ENCODE assay signal across 9 cellular contexts in the genomic region with DNA sequence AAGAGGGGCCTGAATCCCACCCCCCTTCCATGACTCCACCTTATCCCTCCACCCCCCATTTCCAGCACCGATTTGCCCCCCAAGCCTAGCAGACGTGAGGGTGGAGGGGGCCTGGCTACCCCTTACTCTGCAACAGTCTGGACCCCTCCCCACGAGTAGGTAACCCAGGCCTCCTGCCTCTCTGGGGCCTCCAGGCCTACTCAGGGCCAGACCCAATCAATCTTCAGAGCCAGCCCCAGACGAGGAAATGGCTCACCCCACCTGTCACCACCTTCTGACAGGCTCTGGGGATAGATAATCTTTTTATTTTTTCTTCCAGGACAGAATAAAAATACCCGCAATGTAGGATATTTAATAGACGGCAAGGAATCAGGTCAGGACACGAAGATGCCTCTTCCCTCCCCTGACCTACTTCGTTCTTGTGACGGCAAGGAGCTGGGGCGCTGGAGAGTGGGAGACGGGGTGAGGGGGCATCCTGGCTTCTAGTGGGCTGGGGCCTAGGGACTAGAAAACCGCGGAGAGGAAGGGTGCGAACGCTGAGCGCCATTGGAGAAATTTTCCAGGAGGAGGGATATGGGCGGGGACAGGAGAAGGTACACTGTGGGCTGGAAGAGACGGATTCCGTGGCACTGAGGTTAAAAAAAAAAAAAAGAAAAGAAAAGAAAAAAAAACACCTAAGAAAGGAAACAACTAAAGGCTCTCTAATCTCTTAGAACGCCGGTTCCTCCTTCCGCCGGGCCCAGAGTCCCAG. TPM values are rescaled to one million over a fixed set of nuclear protein-coding genes. Genes with fewer than 3 reads are reported as not detected.
DNase-seq lines count a peak whose midpoint lies in the region; ATAC-seq and TF ChIP-seq lines count a peak whose summit lies in the region.
"Had no signal": no experiment of that assay in that cellular context is flagged by ENCODE, and none has a peak within 500 bp of the region (broad histone marks: within the 10 kb centered on the region; RNA-seq: fewer than 3 reads in every experiment).

No MANE protein-coding gene starts in this region.

- H3K9me3 ChIP-seq in breast epithelium: no peaks in the 10 kb centered on the region
- no peaks in the 10 kb centered on the region for H3K9me3 ChIP-seq in stomach

- no peaks in the 10 kb centered on the region for H3K36me3 ChIP-seq in breast epithelium
- H3K36me3 ChIP-seq in stomach: no peaks in the 10 kb centered on the region

- TF ChIP-seq POLR2A in breast epithelium (IDR thresholded peaks at IDR 0.05) (no peak), stomach (IDR thresholded peaks at IDR 0.05) (no peak)

- POLR2A ChIA-PET in GM10248 (lab: Yijun Ruan, JAX): interaction anchor here (0.7 to 1.2 kb wide), 4 partner anchors 54 to 578 kb away, joined by 3 to 4 read pairs (median 3); a partner anchor contains a TSS

- ATAC-seq in HG03159 (IDR thresholded peaks at IDR 0.05; ENCODE audit: unreplicated experiment): no peak

- H3K27me3 ChIP-seq in breast epithelium (no peaks in the 10 kb centered on the region), stomach (peaks cover 0 to 33% (median 23%) of the 10 kb centered on the region in 3 donors)

- H3K27ac ChIP-seq in breast epithelium: peak overlapping the region; percentile 96 to 99
- peak overlapping the region; percentile 31 to 96 (median 90) for H3K27ac ChIP-seq in stomach

- CTCF ChIA-PET in GM10248 (lab: Yijun Ruan, JAX): interaction anchor here (0.6 to 4.6 kb wide), 40 partner anchors 9 to 475 kb away, joined by 3 to 143 read pairs (median 5); a partner anchor contains a TSS

- DNase-seq in DMS114 treated with DMSO at 0.1 percent for 48 hours (lab: John Stamatoyannopoulos, UW; ENCODE audit: unreplicated experiment) (peak; percentile 40), NCI-H748 treated with DMSO at 0.1 percent for 48 hours (lab: John Stamatoyannopoulos, UW) (peak; percentile 62), breast epithelium (ENCODE audit: low spot score in 2 of 2) (no peak), left kidney (ENCODE audit: low read depth, low spot score) (peak; percentile 65), stomach (no peak), AML-193 (lab: John Stamatoyannopoulos, UW) (no peak), GM10248 (ENCODE audit: extremely low spot score) (no peak)

- no peak for TF ChIP-seq EP300 in stomach (IDR thresholded peaks at IDR 0.05)

- intact Hi-C loops in breast epithelium (cut with DNase I; ENCODE audit: low total_unique reads): loop anchor here (5.0 kb wide), 1 partner anchor 170 kb away; no protein-coding TSS in a partner anchor
- intact Hi-C loops in stomach (cut with DNase I; ENCODE audit: low total_unique reads): loop anchor here (5.0 kb wide), 2 partner anchors 80 to 170 kb away; no protein-coding TSS in a partner anchor

- WGBS in stomach, 5 donors: 7 to 10% (median 8%) methylated on average over 23 of the region's 23 CpGs

- H3K4me3 ChIP-seq in breast epithelium: peak overlapping the region; percentile 77 to 96 (median 88)
- peak overlapping the region; percentile 58 to 96 (median 66) for H3K4me3 ChIP-seq in stomach

- TF ChIP-seq CTCF in breast epithelium (IDR thresholded peaks at IDR 0.05) (no peak), stomach (IDR thresholded peaks at IDR 0.05) (no peak), GM10248 (IDR thresholded peaks at IDR 0.05; ENCODE audit: control extremely low read depth, extremely low read depth, low read depth, missing control alignments) (no peak)

- H3K4me1 ChIP-seq in breast epithelium (peaks cover 0 to 4% of the 10 kb centered on the region in 2 donors), stomach (peaks cover 21 to 42% (median 32%) of the 10 kb centered on the region in 4 donors)

RNA-seq across cellular contexts. Expression of a gene that starts 0.9 kb away (rescaled TPM):
- total RNA-seq in breast epithelium (10 to 100 TPM; 11.8 to 37.7 (median 23.1) TPM), stomach (10 to 100 TPM in 2 of 5 donors, 1 to 10 TPM in 2, under 1 TPM in 1; 0.58 to 77.2 (median 8.4) TPM)
- 1 to 10 TPM; 1.7 to 4.6 (median 2.1) TPM for polyA plus RNA-seq in stomach

RNA-seq across cellular contexts. Expression of a gene that starts 13.7 kb away (rescaled TPM):
- not detected for total RNA-seq in breast epithelium
- total RNA-seq in stomach: not detected
- not detected for polyA plus RNA-seq in stomach
- total RNA-seq: left cardiac atrium had no signal

RNA-seq across cellular contexts. Expression of a gene that starts 45.2 kb away (rescaled TPM):
- 10 to 100 TPM; 12.8 to 21.2 (median 13.9) TPM for total RNA-seq in breast epithelium
- 10 to 100 TPM in 2 of 5 donors, 1 to 10 TPM in 3; 4.2 to 57.2 (median 8.9) TPM for total RNA-seq in stomach
- 1 to 10 TPM; 2.4 to 2.7 (median 2.7) TPM for polyA plus RNA-seq in stomach

RNA-seq across cellular contexts. Expression of a gene that starts 47.8 kb away (rescaled TPM):
- total RNA-seq in breast epithelium (1,000 to 10,000 TPM; 2,817 to 3,666 (median 3,432) TPM), stomach (1,000 to 10,000 TPM; 1,114 to 2,498 (median 1,672) TPM)
- polyA plus RNA-seq in stomach: 1,000 to 10,000 TPM; 3,254 to 4,546 (median 3,773) TPM

Comparison
In these comparisons a context has a peak if more than half of its experiments do, and no peak if none do; other contexts are left out.
1. DNase-seq: peak in DMS114 treated with DMSO at 0.1 percent for 48 hours (single experiment), NCI-H748 treated with DMSO at 0.1 percent for 48 hours (single experiment) and left kidney (single experiment); none in breast epithelium (0 of 2), stomach (single experiment), AML-193 (0 of 2) and GM10248 (single experiment).